1 cellular context compared by ENCODE assay signal in the genomic region with DNA sequence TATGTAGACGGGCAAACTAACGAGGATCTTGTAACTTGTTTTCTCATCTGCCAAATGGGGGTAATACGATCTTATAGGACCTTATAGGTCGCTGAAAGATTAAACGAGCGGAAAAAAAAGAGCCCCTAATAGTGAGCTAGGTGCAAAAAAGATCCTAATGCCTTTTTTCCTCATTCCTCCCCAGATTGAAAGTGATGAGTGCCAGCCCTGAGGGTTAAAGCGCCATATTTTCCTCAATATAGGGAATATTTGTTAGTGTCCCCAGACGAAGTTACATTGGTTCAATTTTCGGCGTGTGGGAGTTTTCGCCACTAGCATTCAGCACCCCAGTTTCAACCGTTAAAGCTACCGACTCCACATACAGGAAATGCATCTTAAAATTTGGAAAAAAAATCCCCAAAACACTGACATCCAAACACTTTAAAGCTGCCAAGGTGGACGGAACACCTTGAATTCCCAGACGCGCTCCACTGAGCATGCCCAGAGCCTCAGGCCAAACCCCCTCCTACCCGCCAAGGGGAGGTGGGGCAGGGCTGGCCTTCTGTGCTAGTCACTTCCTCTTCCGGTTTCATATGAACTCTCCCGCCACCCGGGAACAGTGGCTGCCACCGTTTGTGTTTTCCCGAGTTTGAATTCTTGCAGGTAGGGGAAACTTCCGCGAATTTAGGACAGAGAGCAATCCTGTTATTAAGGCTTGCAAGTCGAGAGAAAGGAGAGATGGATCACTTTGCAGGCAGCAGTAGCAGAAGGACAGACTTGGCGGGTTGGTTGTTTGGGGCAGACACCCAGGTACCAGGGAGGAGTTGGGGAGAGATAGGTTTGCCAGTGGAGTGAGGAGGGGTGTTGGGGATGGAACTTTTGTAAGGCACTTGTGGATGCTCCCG.
TF ChIP-seq lines count a peak whose summit lies in the region.

A gene with protein sequence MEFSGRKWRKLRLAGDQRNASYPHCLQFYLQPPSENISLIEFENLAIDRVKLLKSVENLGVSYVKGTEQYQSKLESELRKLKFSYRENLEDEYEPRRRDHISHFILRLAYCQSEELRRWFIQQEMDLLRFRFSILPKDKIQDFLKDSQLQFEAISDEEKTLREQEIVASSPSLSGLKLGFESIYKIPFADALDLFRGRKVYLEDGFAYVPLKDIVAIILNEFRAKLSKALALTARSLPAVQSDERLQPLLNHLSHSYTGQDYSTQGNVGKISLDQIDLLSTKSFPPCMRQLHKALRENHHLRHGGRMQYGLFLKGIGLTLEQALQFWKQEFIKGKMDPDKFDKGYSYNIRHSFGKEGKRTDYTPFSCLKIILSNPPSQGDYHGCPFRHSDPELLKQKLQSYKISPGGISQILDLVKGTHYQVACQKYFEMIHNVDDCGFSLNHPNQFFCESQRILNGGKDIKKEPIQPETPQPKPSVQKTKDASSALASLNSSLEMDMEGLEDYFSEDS (plus strand): TSS at position 571 of the 884 bp plus-strand sequence. CDS start 816 bp downstream, outside the sequence.

TF ChIP-seq in WTC11, 78 proteins besides CTCF, POLR2A, EP300 and RAD21 (continued from another document):
- TF ChIP-seq, protein P1, sequence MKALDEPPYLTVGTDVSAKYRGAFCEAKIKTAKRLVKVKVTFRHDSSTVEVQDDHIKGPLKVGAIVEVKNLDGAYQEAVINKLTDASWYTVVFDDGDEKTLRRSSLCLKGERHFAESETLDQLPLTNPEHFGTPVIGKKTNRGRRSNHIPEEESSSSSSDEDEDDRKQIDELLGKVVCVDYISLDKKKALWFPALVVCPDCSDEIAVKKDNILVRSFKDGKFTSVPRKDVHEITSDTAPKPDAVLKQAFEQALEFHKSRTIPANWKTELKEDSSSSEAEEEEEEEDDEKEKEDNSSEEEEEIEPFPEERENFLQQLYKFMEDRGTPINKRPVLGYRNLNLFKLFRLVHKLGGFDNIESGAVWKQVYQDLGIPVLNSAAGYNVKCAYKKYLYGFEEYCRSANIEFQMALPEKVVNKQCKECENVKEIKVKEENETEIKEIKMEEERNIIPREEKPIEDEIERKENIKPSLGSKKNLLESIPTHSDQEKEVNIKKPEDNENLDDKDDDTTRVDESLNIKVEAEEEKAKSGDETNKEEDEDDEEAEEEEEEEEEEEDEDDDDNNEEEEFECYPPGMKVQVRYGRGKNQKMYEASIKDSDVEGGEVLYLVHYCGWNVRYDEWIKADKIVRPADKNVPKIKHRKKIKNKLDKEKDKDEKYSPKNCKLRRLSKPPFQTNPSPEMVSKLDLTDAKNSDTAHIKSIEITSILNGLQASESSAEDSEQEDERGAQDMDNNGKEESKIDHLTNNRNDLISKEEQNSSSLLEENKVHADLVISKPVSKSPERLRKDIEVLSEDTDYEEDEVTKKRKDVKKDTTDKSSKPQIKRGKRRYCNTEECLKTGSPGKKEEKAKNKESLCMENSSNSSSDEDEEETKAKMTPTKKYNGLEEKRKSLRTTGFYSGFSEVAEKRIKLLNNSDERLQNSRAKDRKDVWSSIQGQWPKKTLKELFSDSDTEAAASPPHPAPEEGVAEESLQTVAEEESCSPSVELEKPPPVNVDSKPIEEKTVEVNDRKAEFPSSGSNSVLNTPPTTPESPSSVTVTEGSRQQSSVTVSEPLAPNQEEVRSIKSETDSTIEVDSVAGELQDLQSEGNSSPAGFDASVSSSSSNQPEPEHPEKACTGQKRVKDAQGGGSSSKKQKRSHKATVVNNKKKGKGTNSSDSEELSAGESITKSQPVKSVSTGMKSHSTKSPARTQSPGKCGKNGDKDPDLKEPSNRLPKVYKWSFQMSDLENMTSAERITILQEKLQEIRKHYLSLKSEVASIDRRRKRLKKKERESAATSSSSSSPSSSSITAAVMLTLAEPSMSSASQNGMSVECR (CRISPR knock-in tag; IDR thresholded peaks at IDR 0.05; ENCODE audit: borderline replicate concordance): peak; percentile 84; the same call in 1 of the 2 replicates
